In the genomic region with DNA sequence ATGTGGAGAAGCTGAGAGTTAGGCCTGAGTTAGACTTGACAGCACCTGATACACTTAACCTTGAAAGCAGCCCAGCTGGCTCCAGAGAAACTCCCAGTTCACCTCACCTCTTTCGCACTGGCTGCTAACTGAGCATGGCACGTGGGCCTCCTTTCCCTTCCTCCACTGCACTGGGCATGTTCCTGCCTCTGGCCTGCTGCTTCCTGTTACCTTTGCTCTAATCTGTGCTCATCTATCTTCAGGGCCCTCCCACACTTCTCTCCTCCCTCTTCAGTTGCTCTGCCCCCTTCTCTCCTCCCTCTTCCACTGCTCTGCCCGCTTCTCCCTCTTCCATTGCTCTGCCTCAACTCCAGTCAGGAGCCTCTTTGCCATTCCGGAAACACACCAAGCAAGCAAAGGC, we compare ENCODE assay signal across 1 cellular context.
TF ChIP-seq lines count a peak whose summit lies in the region.

No MANE protein-coding gene starts in this region.

TF ChIP-seq in GM12878, 131 proteins besides CTCF, POLR2A, EP300 and RAD21 (continued from another document):
- TF ChIP-seq, protein P1, sequence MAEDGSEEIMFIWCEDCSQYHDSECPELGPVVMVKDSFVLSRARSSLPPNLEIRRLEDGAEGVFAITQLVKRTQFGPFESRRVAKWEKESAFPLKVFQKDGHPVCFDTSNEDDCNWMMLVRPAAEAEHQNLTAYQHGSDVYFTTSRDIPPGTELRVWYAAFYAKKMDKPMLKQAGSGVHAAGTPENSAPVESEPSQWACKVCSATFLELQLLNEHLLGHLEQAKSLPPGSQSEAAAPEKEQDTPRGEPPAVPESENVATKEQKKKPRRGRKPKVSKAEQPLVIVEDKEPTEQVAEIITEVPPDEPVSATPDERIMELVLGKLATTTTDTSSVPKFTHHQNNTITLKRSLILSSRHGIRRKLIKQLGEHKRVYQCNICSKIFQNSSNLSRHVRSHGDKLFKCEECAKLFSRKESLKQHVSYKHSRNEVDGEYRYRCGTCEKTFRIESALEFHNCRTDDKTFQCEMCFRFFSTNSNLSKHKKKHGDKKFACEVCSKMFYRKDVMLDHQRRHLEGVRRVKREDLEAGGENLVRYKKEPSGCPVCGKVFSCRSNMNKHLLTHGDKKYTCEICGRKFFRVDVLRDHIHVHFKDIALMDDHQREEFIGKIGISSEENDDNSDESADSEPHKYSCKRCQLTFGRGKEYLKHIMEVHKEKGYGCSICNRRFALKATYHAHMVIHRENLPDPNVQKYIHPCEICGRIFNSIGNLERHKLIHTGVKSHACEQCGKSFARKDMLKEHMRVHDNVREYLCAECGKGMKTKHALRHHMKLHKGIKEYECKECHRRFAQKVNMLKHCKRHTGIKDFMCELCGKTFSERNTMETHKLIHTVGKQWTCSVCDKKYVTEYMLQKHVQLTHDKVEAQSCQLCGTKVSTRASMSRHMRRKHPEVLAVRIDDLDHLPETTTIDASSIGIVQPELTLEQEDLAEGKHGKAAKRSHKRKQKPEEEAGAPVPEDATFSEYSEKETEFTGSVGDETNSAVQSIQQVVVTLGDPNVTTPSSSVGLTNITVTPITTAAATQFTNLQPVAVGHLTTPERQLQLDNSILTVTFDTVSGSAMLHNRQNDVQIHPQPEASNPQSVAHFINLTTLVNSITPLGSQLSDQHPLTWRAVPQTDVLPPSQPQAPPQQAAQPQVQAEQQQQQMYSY (CRISPR knock-in tag; IDR thresholded peaks at IDR 0.05), result no peak
- no peak for TF ChIP-seq RBBP5 (conservative IDR thresholded peaks at IDR 0.05)
- no peak for TF ChIP-seq SUZ12 (IDR thresholded peaks at IDR 0.05; ENCODE audit: unreplicated experiment)
- TF ChIP-seq HCFC1 (IDR thresholded peaks at IDR 0.05; ENCODE audit: low read length), result no peak
- no peak for TF ChIP-seq BMI1 (IDR thresholded peaks at IDR 0.05; ENCODE audit: borderline replicate concordance)
- no peak for TF ChIP-seq SREBF1 (IDR thresholded peaks at IDR 0.05; ENCODE audit: low read length)
- no peak for TF ChIP-seq PAX5 (IDR thresholded peaks at IDR 0.05; ENCODE audit: borderline replicate concordance, low read depth, low read length)
- no peak for TF ChIP-seq POLR2AphosphoS2 (IDR thresholded peaks at IDR 0.05; ENCODE audit: low read depth, low read length)
- TF ChIP-seq, protein P2, sequence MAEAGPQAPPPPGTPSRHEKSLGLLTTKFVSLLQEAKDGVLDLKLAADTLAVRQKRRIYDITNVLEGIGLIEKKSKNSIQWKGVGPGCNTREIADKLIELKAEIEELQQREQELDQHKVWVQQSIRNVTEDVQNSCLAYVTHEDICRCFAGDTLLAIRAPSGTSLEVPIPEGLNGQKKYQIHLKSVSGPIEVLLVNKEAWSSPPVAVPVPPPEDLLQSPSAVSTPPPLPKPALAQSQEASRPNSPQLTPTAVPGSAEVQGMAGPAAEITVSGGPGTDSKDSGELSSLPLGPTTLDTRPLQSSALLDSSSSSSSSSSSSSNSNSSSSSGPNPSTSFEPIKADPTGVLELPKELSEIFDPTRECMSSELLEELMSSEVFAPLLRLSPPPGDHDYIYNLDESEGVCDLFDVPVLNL (IDR thresholded peaks at IDR 0.05; ENCODE audit: low read depth, low read length), result no peak
- TF ChIP-seq RAD51 (IDR thresholded peaks at IDR 0.05), result no peak
- no peak for TF ChIP-seq IRF4 (IDR thresholded peaks at IDR 0.05; ENCODE audit: low read depth, low read length)
